In genomic region chr10:944034-944831, GRCh38 we compare ENCODE assay signal across 1 cellular context.
TF ChIP-seq lines count a peak whose summit lies in the region.

No MANE protein-coding gene starts in this region.

TF ChIP-seq in GM23338, 12 proteins besides CTCF, POLR2A, EP300 and RAD21 (continued from another document):
- TF ChIP-seq, protein P1, sequence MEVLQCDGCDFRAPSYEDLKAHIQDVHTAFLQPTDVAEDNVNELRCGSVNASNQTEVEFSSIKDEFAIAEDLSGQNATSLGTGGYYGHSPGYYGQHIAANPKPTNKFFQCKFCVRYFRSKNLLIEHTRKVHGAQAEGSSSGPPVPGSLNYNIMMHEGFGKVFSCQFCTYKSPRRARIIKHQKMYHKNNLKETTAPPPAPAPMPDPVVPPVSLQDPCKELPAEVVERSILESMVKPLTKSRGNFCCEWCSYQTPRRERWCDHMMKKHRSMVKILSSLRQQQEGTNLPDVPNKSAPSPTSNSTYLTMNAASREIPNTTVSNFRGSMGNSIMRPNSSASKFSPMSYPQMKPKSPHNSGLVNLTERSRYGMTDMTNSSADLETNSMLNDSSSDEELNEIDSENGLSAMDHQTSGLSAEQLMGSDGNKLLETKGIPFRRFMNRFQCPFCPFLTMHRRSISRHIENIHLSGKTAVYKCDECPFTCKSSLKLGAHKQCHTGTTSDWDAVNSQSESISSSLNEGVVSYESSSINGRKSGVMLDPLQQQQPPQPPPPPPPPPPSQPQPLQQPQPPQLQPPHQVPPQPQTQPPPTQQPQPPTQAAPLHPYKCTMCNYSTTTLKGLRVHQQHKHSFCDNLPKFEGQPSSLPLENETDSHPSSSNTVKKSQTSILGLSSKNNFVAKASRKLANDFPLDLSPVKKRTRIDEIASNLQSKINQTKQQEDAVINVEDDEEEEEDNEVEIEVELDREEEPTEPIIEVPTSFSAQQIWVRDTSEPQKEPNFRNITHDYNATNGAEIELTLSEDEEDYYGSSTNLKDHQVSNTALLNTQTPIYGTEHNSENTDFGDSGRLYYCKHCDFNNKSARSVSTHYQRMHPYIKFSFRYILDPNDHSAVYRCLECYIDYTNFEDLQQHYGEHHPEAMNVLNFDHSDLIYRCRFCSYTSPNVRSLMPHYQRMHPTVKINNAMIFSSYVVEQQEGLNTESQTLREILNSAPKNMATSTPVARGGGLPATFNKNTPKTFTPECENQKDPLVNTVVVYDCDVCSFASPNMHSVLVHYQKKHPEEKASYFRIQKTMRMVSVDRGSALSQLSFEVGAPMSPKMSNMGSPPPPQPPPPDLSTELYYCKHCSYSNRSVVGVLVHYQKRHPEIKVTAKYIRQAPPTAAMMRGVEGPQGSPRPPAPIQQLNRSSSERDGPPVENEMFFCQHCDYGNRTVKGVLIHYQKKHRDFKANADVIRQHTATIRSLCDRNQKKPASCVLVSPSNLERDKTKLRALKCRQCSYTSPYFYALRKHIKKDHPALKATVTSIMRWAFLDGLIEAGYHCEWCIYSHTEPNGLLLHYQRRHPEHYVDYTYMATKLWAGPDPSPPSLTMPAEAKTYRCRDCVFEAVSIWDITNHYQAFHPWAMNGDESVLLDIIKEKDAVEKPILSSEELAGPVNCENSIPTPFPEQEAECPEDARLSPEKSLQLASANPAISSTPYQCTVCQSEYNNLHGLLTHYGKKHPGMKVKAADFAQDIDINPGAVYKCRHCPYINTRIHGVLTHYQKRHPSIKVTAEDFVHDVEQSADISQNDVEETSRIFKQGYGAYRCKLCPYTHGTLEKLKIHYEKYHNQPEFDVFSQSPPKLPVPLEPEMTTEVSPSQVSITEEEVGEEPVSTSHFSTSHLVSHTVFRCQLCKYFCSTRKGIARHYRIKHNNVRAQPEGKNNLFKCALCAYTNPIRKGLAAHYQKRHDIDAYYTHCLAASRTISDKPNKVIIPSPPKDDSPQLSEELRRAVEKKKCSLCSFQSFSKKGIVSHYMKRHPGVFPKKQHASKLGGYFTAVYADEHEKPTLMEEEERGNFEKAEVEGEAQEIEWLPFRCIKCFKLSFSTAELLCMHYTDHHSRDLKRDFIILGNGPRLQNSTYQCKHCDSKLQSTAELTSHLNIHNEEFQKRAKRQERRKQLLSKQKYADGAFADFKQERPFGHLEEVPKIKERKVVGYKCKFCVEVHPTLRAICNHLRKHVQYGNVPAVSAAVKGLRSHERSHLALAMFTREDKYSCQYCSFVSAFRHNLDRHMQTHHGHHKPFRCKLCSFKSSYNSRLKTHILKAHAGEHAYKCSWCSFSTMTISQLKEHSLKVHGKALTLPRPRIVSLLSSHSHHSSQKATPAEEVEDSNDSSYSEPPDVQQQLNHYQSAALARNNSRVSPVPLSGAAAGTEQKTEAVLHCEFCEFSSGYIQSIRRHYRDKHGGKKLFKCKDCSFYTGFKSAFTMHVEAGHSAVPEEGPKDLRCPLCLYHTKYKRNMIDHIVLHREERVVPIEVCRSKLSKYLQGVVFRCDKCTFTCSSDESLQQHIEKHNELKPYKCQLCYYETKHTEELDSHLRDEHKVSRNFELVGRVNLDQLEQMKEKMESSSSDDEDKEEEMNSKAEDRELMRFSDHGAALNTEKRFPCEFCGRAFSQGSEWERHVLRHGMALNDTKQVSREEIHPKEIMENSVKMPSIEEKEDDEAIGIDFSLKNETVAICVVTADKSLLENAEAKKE (CRISPR knock-in tag; IDR thresholded peaks at IDR 0.05) = no peak
- TF ChIP-seq JUNB (IDR thresholded peaks at IDR 0.05; ENCODE audit: unreplicated experiment) = no peak
- no peak for TF ChIP-seq ETS1 (IDR thresholded peaks at IDR 0.05)
- TF ChIP-seq ZNF331 (CRISPR knock-in tag; IDR thresholded peaks at IDR 0.05; ENCODE audit: low read depth) = no peak
- TF ChIP-seq EZH2 (IDR thresholded peaks at IDR 0.05; ENCODE audit: low read depth, unreplicated experiment) = no peak
